ENCODE assay signal across 1 cellular context in the genomic region with DNA sequence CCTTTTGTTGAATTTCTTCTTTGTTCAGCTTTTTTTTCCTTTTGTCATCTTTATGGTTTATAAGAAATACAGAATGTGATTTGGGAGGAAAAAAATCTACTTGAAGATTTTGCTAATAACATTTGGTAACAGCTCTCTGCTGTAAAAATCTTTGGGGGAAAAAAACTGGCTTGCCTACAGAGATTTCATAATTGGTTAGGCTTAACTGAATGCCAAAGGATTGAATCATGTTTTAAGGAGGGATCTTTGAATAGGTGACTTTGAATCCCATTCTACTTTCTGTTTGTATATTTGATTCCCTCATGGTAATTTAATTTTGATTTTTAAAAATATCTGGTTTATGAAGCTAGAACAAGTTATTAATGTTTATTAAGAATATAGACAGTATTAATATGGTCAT.
TF ChIP-seq lines count a peak whose summit lies in the region.

No MANE protein-coding gene starts in this region.

TF ChIP-seq in GM12878, 131 proteins besides CTCF, POLR2A, EP300 and RAD21:
- TF ChIP-seq ZNF274 (IDR thresholded peaks at IDR 0.05; ENCODE audit: insufficient read depth, insufficient read length) (no peak), ZBTB33 (IDR thresholded peaks at IDR 0.05) (no peak)
